In genomic region chr3:66989860-66990696, GRCh38 we compare ENCODE assay signal across 8 cellular contexts. TPM values are rescaled to one million over a fixed set of nuclear protein-coding genes. Genes with fewer than 3 reads are reported as not detected.
DNase-seq lines count a peak whose midpoint lies in the region; ATAC-seq and TF ChIP-seq lines count a peak whose summit lies in the region.

No MANE protein-coding gene starts in this region.

- no peaks in the 10 kb centered on the region for H3K36me3 Mint-ChIP-seq in activated CD8-positive, alpha-beta memory T cell treated with anti-CD3 and anti-CD28 coated beads, Interleukin-2, amount 10 ng/mL, durations not matched to agents 7 days and 5 days
- H3K36me3 Mint-ChIP-seq in activated naive CD8-positive, alpha-beta T cell treated with anti-CD3 and anti-CD28 coated beads, Interleukin-2, amount 50 U/mL, for 24 hours (ENCODE audit: low read depth): no peaks in the 10 kb centered on the region

- no peaks in the 10 kb centered on the region for H3K4me1 Mint-ChIP-seq in activated CD8-positive, alpha-beta memory T cell treated with anti-CD3 and anti-CD28 coated beads, Interleukin-2, amount 10 ng/mL, durations not matched to agents 7 days and 5 days
- H3K4me1 Mint-ChIP-seq in activated naive CD8-positive, alpha-beta T cell treated with anti-CD3 and anti-CD28 coated beads, Interleukin-2, amount 50 U/mL, for 24 hours: peaks cover 4% of the 10 kb centered on the region

- no peaks in the 10 kb centered on the region for H3K4me1 ChIP-seq in psoas muscle

- no peaks in the 10 kb centered on the region for H3K9me3 Mint-ChIP-seq in activated CD8-positive, alpha-beta memory T cell treated with anti-CD3 and anti-CD28 coated beads, Interleukin-2, amount 10 ng/mL, durations not matched to agents 7 days and 5 days (ENCODE audit: low read depth)
- no peaks in the 10 kb centered on the region for H3K9me3 Mint-ChIP-seq in activated naive CD8-positive, alpha-beta T cell treated with anti-CD3 and anti-CD28 coated beads, Interleukin-2, amount 50 U/mL, for 24 hours

- peaks cover 0 to 3% (median 3%) of the 10 kb centered on the region in 3 donors for H3K27me3 ChIP-seq in psoas muscle (ENCODE audit: insufficient read depth in 3 of 3, low read length in 2 of 3)

- H3K27ac ChIP-seq in psoas muscle: no peak overlapping the region

- intact Hi-C loops in psoas muscle (cut with DNase I): no loop called here

- H3K4me3 Mint-ChIP-seq in activated CD8-positive, alpha-beta memory T cell treated with anti-CD3 and anti-CD28 coated beads, Interleukin-2, amount 10 ng/mL, durations not matched to agents 7 days and 5 days: no peak overlapping the region
- H3K4me3 Mint-ChIP-seq in activated naive CD8-positive, alpha-beta T cell treated with anti-CD3 and anti-CD28 coated beads, Interleukin-2, amount 50 U/mL, for 24 hours: no peak overlapping the region

- DNase-seq in Caki2 (ENCODE audit: low read depth) (peak; percentile 6), SW480 (ENCODE audit: low spot score) (peak; percentile 19), psoas muscle (no peak), epidermal melanocyte (ENCODE audit: insufficient read length, low spot score) (no peak)
- no peak for DNase-seq in activated CD8-positive, alpha-beta memory T cell treated with anti-CD3 and anti-CD28 coated beads, Interleukin-2, amount 10 ng/mL, durations not matched to agents 7 days and 5 days
- no peak for DNase-seq in activated naive CD8-positive, alpha-beta T cell treated with anti-CD3 and anti-CD28 coated beads, Interleukin-2, amount 50 U/mL, for 24 hours

- WGBS in psoas muscle, 3 donors: 77 to 81% (median 80%) methylated on average over 7 of the region's 7 CpGs

- no peaks in the 10 kb centered on the region for H3K9me3 ChIP-seq in psoas muscle

- peak; percentile 52 for ATAC-seq in GM19043 (IDR thresholded peaks at IDR 0.05; ENCODE audit: low read depth, unreplicated experiment)
- ATAC-seq in HG03108 (IDR thresholded peaks at IDR 0.05; ENCODE audit: unreplicated experiment): peak; percentile 70
- no peak for ATAC-seq in psoas muscle
- ATAC-seq in activated CD8-positive, alpha-beta memory T cell treated with anti-CD3 and anti-CD28 coated beads, Interleukin-2, amount 10 ng/mL, durations not matched to agents 7 days and 5 days: no peak
- no peak for ATAC-seq in activated naive CD8-positive, alpha-beta T cell treated with anti-CD3 and anti-CD28 coated beads, Interleukin-2, amount 50 U/mL, for 24 hours

- CTCF ChIA-PET in activated CD8-positive, alpha-beta memory T cell treated with anti-CD3 and anti-CD28 coated beads, Interleukin-2, amount 10 ng/mL, durations not matched to agents 7 days and 5 days (lab: Charles Lee): interaction anchor here (0.9 to 4.0 kb wide), 4 partner anchors 8 to 52 kb away, joined by 3 to 30 read pairs (median 4); partner anchors contain the start of gene KBTBD8

- no peak overlapping the region for H3K27ac Mint-ChIP-seq in activated CD8-positive, alpha-beta memory T cell treated with anti-CD3 and anti-CD28 coated beads, Interleukin-2, amount 10 ng/mL, durations not matched to agents 7 days and 5 days
- H3K27ac Mint-ChIP-seq in activated naive CD8-positive, alpha-beta T cell treated with anti-CD3 and anti-CD28 coated beads, Interleukin-2, amount 50 U/mL, for 24 hours: no peak overlapping the region

- H3K4me3 ChIP-seq in psoas muscle: no peak overlapping the region

- peak; percentile 14 for TF ChIP-seq CTCF in psoas muscle (IDR thresholded peaks at IDR 0.05)

- H3K36me3 ChIP-seq in psoas muscle (ENCODE audit: insufficient read depth in 1 of 2, low read depth in 1 of 2): no peaks in the 10 kb centered on the region

- in situ Hi-C loops in Caki2 (cut with HindIII; ENCODE audit: low pct_unique_long_range_greater_than_20kb, low sequenced_read_pairs): no loop called here

- peaks cover 23% of the 10 kb centered on the region for H3K27me3 Mint-ChIP-seq in activated CD8-positive, alpha-beta memory T cell treated with anti-CD3 and anti-CD28 coated beads, Interleukin-2, amount 10 ng/mL, durations not matched to agents 7 days and 5 days
- H3K27me3 Mint-ChIP-seq in activated naive CD8-positive, alpha-beta T cell treated with anti-CD3 and anti-CD28 coated beads, Interleukin-2, amount 50 U/mL, for 24 hours: peaks cover 19% of the 10 kb centered on the region

RNA-seq across cellular contexts. Expression of gene KBTBD8, which starts 8.0 kb away (rescaled TPM):
- total RNA-seq in Caki2 (2014; rRNA removed; shearing (Covaris generic); ENCODE audit: low replicate concordance): not detected in 2 replicates
- total RNA-seq in psoas muscle: 1 to 10 TPM; 3.2 to 8.5 (median 6.9) TPM
- 10 to 100 TPM in 1 of 3 donors, 1 to 10 TPM in 2; 1.8 to 11.2 (median 3.0) TPM for polyA plus RNA-seq in psoas muscle
- 10 to 100 TPM; 10.4 to 19.2 TPM for total RNA-seq in activated CD8-positive, alpha-beta memory T cell treated with anti-CD3 and anti-CD28 coated beads, Interleukin-2, amount 10 ng/mL, durations not matched to agents 7 days and 5 days

Comparison
In these comparisons a context has a peak if more than half of its experiments do, and no peak if none do; other contexts are left out.
1. DNase-seq: peak in Caki2 (single experiment) and SW480 (single experiment); none in psoas muscle (0 of 2), epidermal melanocyte (single experiment), activated CD8-positive, alpha-beta memory T cell treated with anti-CD3 and anti-CD28 coated beads, Interleukin-2, amount 10 ng/mL, durations not matched to agents 7 days and 5 days (single experiment) and activated naive CD8-positive, alpha-beta T cell treated with anti-CD3 and anti-CD28 coated beads, Interleukin-2, amount 50 U/mL, for 24 hours (single experiment).
2. ATAC-seq: peak in GM19043 (single experiment) and HG03108 (single experiment); none in psoas muscle (0 of 4), activated CD8-positive, alpha-beta memory T cell treated with anti-CD3 and anti-CD28 coated beads, Interleukin-2, amount 10 ng/mL, durations not matched to agents 7 days and 5 days (single experiment) and activated naive CD8-positive, alpha-beta T cell treated with anti-CD3 and anti-CD28 coated beads, Interleukin-2, amount 50 U/mL, for 24 hours (single experiment).